Comparison of ENCODE assay signal across 1 cellular context in the genomic region with DNA sequence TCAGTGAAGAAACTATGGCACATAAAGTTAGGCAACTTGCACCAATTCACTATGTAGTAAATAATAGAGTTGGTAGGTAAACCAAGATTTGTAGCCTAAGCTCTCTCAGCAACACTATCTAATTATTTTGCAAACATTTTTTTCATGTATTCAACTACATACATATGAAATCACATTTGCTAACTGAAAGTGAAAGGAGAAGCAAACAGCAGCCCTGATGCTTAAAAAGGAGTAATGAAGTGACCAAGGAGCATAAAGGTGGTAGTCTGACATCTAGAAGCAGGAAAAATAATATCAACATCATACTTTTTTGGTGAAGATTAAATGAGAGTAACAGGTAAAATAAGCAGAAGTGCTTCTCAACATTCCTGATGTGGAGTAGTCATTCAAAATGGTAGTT.
TF ChIP-seq lines count a peak whose summit lies in the region.

No MANE protein-coding gene starts in this region.

TF ChIP-seq in HepG2, 621 proteins besides CTCF, POLR2A, EP300 and RAD21 (continued from another document):
- TF ChIP-seq ZNF350 (CRISPR knock-in tag; IDR thresholded peaks at IDR 0.05; ENCODE audit: borderline replicate concordance, low read depth) (no peak), ZKSCAN8 (CRISPR knock-in tag; IDR thresholded peaks at IDR 0.05; ENCODE audit: borderline replicate concordance) (no peak), AFF4 (CRISPR knock-in tag; IDR thresholded peaks at IDR 0.05) (no peak), SRF (IDR thresholded peaks at IDR 0.05; ENCODE audit: low read depth, low read length) (no peak), HDAC6 (IDR thresholded peaks at IDR 0.05; ENCODE audit: low read depth, low read length) (no peak), ARID4A (CRISPR knock-in tag; IDR thresholded peaks at IDR 0.05; ENCODE audit: borderline replicate concordance) (no peak), ZNF652 (CRISPR knock-in tag; IDR thresholded peaks at IDR 0.05; ENCODE audit: borderline replicate concordance, low read depth) (no peak), ZNF678 (CRISPR knock-in tag; IDR thresholded peaks at IDR 0.05) (no peak)
